In genomic region chr13:24968416-24968815, GRCh38 we compare ENCODE assay signal across 8 cellular contexts.
DNase-seq lines count a peak whose midpoint lies in the region; ATAC-seq and TF ChIP-seq lines count a peak whose summit lies in the region.
"Not testable (repeated sequence)": the region's sequence is repeated elsewhere in the genome, so short reads cannot be mapped to it uniquely, and the experiment has no call there.

No MANE protein-coding gene starts in this region.

- H3K4me1 ChIP-seq in ES-I3 (ENCODE audit: insufficient read depth, low read length); heart right ventricle; mucosa of descending colon (ENCODE audit: low read depth); gastrocnemius medialis: not testable (repeated sequence)

- not testable (repeated sequence) for H3K9me3 ChIP-seq in ES-I3 (ENCODE audit: control insufficient read depth, insufficient read depth, low read length); heart right ventricle; mucosa of descending colon; gastrocnemius medialis

- intact Hi-C loops in heart right ventricle (cut with DNase I) = loop anchor here in 2 of 10 donors (2.0 to 5.0 kb wide), 3 partner anchors 46 to 276 kb away; a partner anchor contains a TSS
- intact Hi-C loops in mucosa of descending colon (cut with DNase I, micrococcal nuclease); gastrocnemius medialis (cut with DNase I; ENCODE audit: low total_unique reads): not testable (repeated sequence)

- not testable (repeated sequence) for H3K27ac ChIP-seq in 22Rv1, gastrocnemius medialis
- peak overlapping the region in 1 of 10 donors; percentile 31 for H3K27ac ChIP-seq in heart right ventricle

- DNase-seq in KBM-7 = peak; percentile 40
- DNase-seq in WTC11 (ENCODE audit: low spot score); chondrocyte (ENCODE audit: low spot score); heart right ventricle; gastrocnemius medialis: not testable (repeated sequence)
- DNase-seq in mucosa of descending colon = peak in 2 of 3 donors; percentile 12 to 32

- peak overlapping the region in 8 of 10 donors; percentile 30 to 53 (median 44) for H3K4me3 ChIP-seq in heart right ventricle
- H3K4me3 ChIP-seq in mucosa of descending colon = not testable (repeated sequence)
- peak overlapping the region in 3 of 4 donors; percentile 25 to 41 (median 34) for H3K4me3 ChIP-seq in gastrocnemius medialis

- CTCF ChIA-PET in WTC11 (lab: Charles Lee) = interaction anchor here (0.9 to 1.8 kb wide), 8 partner anchors 17 to 274 kb away, joined by 3 to 13 read pairs (median 4); no protein-coding TSS in a partner anchor

- not testable (repeated sequence) for H3K36me3 ChIP-seq in ES-I3 (ENCODE audit: insufficient read depth, low read length); heart right ventricle; mucosa of descending colon (ENCODE audit: low read depth); gastrocnemius medialis

- not testable (repeated sequence) for H3K27ac Mint-ChIP-seq in WTC11; chondrocyte (ENCODE audit: unreplicated experiment)

- not testable (repeated sequence) for H3K36me3 Mint-ChIP-seq in WTC11; chondrocyte (ENCODE audit: low read depth)

- not testable (repeated sequence) for H3K27me3 Mint-ChIP-seq in WTC11 (ENCODE audit: low read depth); chondrocyte (ENCODE audit: low read depth)

- WGBS in heart right ventricle, 2 donors = 35 to 45% methylated on average over 2 of the region's 2 CpGs

- H3K4me3 Mint-ChIP-seq in WTC11 (peak overlapping the region; percentile 79), chondrocyte (ENCODE audit: unreplicated experiment) (peak overlapping the region; percentile 75)

- POLR2A ChIA-PET in WTC11 (lab: Charles Lee) = interaction anchor here (0.5 kb wide), 1 partner anchor 798 kb away, joined by 3 read pairs; no protein-coding TSS in a partner anchor

- not testable (repeated sequence) for H3K4me1 Mint-ChIP-seq in WTC11; chondrocyte (ENCODE audit: low read depth)

- H3K9ac ChIP-seq in ES-I3 (ENCODE audit: low read depth, low read length) = peak overlapping the region; percentile 31; the same call in 1 of the 2 replicates

- ATAC-seq in WTC11 = peak; percentile 58; the same call in 1 of the 2 replicates
- not testable (repeated sequence) for ATAC-seq in heart right ventricle, mucosa of descending colon, gastrocnemius medialis

- TF ChIP-seq CTCF in 22Rv1 (IDR thresholded peaks at IDR 0.05) = peak; percentile 73
- TF ChIP-seq CTCF in WTC11 (IDR thresholded peaks at IDR 0.05); mucosa of descending colon (IDR thresholded peaks at IDR 0.05): not testable (repeated sequence)
- TF ChIP-seq CTCF in chondrocyte (IDR thresholded peaks at IDR 0.05) = peak; percentile 77
- peak in 8 of 9 donors; percentile 14 to 56 (median 36) for TF ChIP-seq CTCF in heart right ventricle (IDR thresholded peaks at IDR 0.05)
- TF ChIP-seq CTCF in gastrocnemius medialis (IDR thresholded peaks at IDR 0.05 in 4 of 5, conservative IDR thresholded peaks at IDR 0.05 in 1 of 5) = peak in 1 of 5 experiments; percentile 22

- H3K27me3 ChIP-seq in heart right ventricle, gastrocnemius medialis: not testable (repeated sequence)

- in situ Hi-C loops in KBM-7 (cut with MboI; ENCODE audit: low pct_unique_long_range_greater_than_20kb, low sequenced_read_pairs); gastrocnemius medialis (cut with MboI; ENCODE audit: low sequenced_read_pairs in 4 of 4): not testable (repeated sequence)

- not testable (repeated sequence) for H3K9me3 Mint-ChIP-seq in WTC11; chondrocyte (ENCODE audit: low read depth)

- TF ChIP-seq POLR2A in gastrocnemius medialis (IDR thresholded peaks at IDR 0.05) = not testable (repeated sequence)
